20 cellular contexts compared by ENCODE assay signal in the genomic region with DNA sequence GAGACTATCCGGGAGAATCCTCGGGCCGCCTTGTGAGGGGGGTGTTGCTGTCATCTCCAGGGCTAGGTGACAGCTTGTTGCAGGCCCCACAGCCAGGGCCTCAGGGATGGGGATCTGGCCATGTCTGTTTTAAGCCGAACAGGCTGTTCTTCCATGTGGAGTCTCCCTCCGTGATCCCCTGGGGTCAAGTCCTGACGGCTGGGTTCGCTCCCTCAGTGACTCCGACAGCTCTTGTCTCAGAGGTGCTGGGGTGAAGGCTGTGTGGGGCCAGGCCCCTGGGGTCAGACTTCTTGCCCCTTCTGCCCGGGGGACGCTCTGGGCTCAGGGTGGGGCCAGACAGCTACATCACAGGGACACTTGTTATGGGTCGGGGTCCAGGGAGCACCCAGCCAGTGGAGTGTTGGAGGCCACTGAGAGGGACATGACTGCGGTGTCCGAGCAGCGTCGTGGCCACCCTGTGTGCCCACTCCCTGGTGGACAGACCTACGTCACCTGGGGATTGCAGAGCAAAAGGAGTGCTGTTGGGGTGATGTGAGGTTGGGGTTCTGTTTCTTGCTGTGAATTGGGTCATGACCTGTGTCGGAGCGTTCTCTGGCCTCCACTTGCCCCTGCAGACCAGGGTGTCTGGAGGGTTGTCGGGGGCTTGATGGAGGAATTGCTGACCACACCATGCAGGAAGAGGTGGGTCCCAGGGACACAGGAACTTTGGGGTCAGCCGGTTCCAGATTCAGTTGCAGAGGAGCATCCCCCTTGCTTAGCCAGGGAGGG. TPM values are rescaled to one million over a fixed set of nuclear protein-coding genes. Genes with fewer than 3 reads are reported as not detected.
"Had no signal": no experiment of that assay in that cellular context is flagged by ENCODE, and none has a peak within 500 bp of the region (broad histone marks: within the 10 kb centered on the region; RNA-seq: fewer than 3 reads in every experiment).

No MANE protein-coding gene starts in this region.

- H3K4me3 Mint-ChIP-seq: activated CD4-positive, alpha-beta T cell treated with anti-CD3 and anti-CD28 coated beads, Interleukin-2, amount 10 ng/mL, durations not matched to agents 24 days and 14 days; activated CD8-positive, alpha-beta T cell treated with anti-CD3 and anti-CD28 coated beads, Interleukin-2, amount 10 ng/mL, durations not matched to agents 7 days and 5 days; activated naive CD8-positive, alpha-beta T cell treated with anti-CD3 and anti-CD28 coated beads, Interleukin-2, amount 50 U/mL, for 24 hours; activated T-cell treated with anti-CD3 and anti-CD28 coated beads, Interleukin-2, amount 50 U/mL, for 72 hours; natural killer cell treated with Interleukin-12 subunit alpha and Interleukin-12 subunit beta and Interleukin-15 and Interleukin-18, amount 100 ng/mL, for 72 hours; stimulated activated memory B cell treated with anti-CD40 and anti-IgM and Interleukin-4, amounts not matched to agents 10 μg/mL and 1 μg/mL and 100 μg/mL, for 72 hours had no signal

- H3K27me3 Mint-ChIP-seq: activated CD4-positive, alpha-beta T cell treated with anti-CD3 and anti-CD28 coated beads, Interleukin-2, amount 10 ng/mL, durations not matched to agents 24 days and 14 days; activated naive CD8-positive, alpha-beta T cell treated with anti-CD3 and anti-CD28 coated beads, Interleukin-2, amount 50 U/mL, for 24 hours; natural killer cell treated with Interleukin-12 subunit alpha and Interleukin-12 subunit beta and Interleukin-15 and Interleukin-18, amount 100 ng/mL, for 72 hours; stimulated activated memory B cell treated with anti-CD40 and anti-IgM and Interleukin-4, amounts not matched to agents 10 μg/mL and 1 μg/mL and 100 μg/mL, for 72 hours had no signal

- H3K9me3 Mint-ChIP-seq: activated CD4-positive, alpha-beta T cell treated with anti-CD3 and anti-CD28 coated beads, Interleukin-2, amount 10 ng/mL, durations not matched to agents 24 days and 14 days; activated naive CD8-positive, alpha-beta T cell treated with anti-CD3 and anti-CD28 coated beads, Interleukin-2, amount 50 U/mL, for 24 hours; activated T-cell treated with anti-CD3 and anti-CD28 coated beads, Interleukin-2, amount 50 U/mL, for 72 hours; natural killer cell treated with Interleukin-12 subunit alpha and Interleukin-12 subunit beta and Interleukin-15 and Interleukin-18, amount 100 ng/mL, for 72 hours; stimulated activated memory B cell treated with anti-CD40 and anti-IgM and Interleukin-4, amounts not matched to agents 10 μg/mL and 1 μg/mL and 100 μg/mL, for 72 hours had no signal

- H3K4me3 ChIP-seq: left lung, psoas muscle, tibial artery, vagina had no signal

- ATAC-seq: activated CD8-positive, alpha-beta T cell treated with anti-CD3 and anti-CD28 coated beads, Interleukin-2, amount 10 ng/mL, durations not matched to agents 7 days and 5 days; activated naive CD8-positive, alpha-beta T cell treated with anti-CD3 and anti-CD28 coated beads, Interleukin-2, amount 50 U/mL, for 24 hours; activated T-cell treated with anti-CD3 and anti-CD28 coated beads, Interleukin-2, amount 50 U/mL, for 72 hours; esophagus mucosa; left lung; natural killer cell treated with Interleukin-12 subunit alpha and Interleukin-12 subunit beta and Interleukin-15 and Interleukin-18, amount 100 ng/mL, for 72 hours; stimulated activated memory B cell treated with anti-CD40 and anti-IgM and Interleukin-4, amounts not matched to agents 10 μg/mL and 1 μg/mL and 100 μg/mL, for 72 hours had no signal

- H3K9me3 ChIP-seq: left lung, psoas muscle, tibial artery, vagina had no signal

- H3K4me1 ChIP-seq: left lung, psoas muscle, tibial artery, vagina had no signal

- DNase-seq: activated CD4-positive, alpha-beta T cell treated with anti-CD3 and anti-CD28 coated beads, Interleukin-2, amount 10 ng/mL, durations not matched to agents 24 days and 14 days; activated CD4-positive, CD25-positive, alpha-beta regulatory T cell; activated CD8-positive, alpha-beta memory T cell treated with anti-CD3 and anti-CD28 coated beads, Interleukin-2, amount 50 U/mL, for 4 hours; activated CD8-positive, alpha-beta T cell treated with anti-CD3 and anti-CD28 coated beads, Interleukin-2, amount 10 ng/mL, durations not matched to agents 7 days and 5 days; activated gamma-delta T cell treated with Interleukin-2 at 50 U/mL for 16 hours; activated naive CD8-positive, alpha-beta T cell treated with anti-CD3 and anti-CD28 coated beads, Interleukin-2, amount 50 U/mL, for 24 hours; activated T-cell treated with anti-CD3 and anti-CD28 coated beads, Interleukin-2, amount 50 U/mL, for 72 hours; islet precursor cell; mesenchymal stem cell; occipital lobe; psoas muscle; stimulated activated CD4-positive, alpha-beta T cell treated with anti-CD3 and anti-CD28 coated beads, Interleukin-12 subunit alpha, Interleukin-12 subunit beta, amount 100 ng/mL, for 4 hours; stimulated activated CD4-positive, alpha-beta T cell treated with anti-CD3 and anti-CD28 coated beads, Interleukin-2, amount 100 ng/mL, for 24 hours had no signal

- H3K36me3 Mint-ChIP-seq: natural killer cell treated with Interleukin-12 subunit alpha and Interleukin-12 subunit beta and Interleukin-15 and Interleukin-18, amount 100 ng/mL, for 72 hours had no signal

- H3K27me3 ChIP-seq: left lung, tibial artery, vagina had no signal

- H3K27ac Mint-ChIP-seq: activated CD4-positive, alpha-beta T cell treated with anti-CD3 and anti-CD28 coated beads, Interleukin-2, amount 10 ng/mL, durations not matched to agents 24 days and 14 days; activated CD8-positive, alpha-beta T cell treated with anti-CD3 and anti-CD28 coated beads, Interleukin-2, amount 10 ng/mL, durations not matched to agents 7 days and 5 days; activated T-cell treated with anti-CD3 and anti-CD28 coated beads, Interleukin-2, amount 50 U/mL, for 72 hours; natural killer cell treated with Interleukin-12 subunit alpha and Interleukin-12 subunit beta and Interleukin-15 and Interleukin-18, amount 100 ng/mL, for 72 hours had no signal

- H3K4me1 Mint-ChIP-seq: activated CD4-positive, alpha-beta T cell treated with anti-CD3 and anti-CD28 coated beads, Interleukin-2, amount 10 ng/mL, durations not matched to agents 24 days and 14 days; activated naive CD8-positive, alpha-beta T cell treated with anti-CD3 and anti-CD28 coated beads, Interleukin-2, amount 50 U/mL, for 24 hours; stimulated activated memory B cell treated with anti-CD40 and anti-IgM and Interleukin-4, amounts not matched to agents 10 μg/mL and 1 μg/mL and 100 μg/mL, for 72 hours had no signal

- H3K27ac ChIP-seq: left lung, psoas muscle, tibial artery, vagina had no signal

RNA-seq across cellular contexts. Expression of a gene that starts 41.7 kb away (rescaled TPM):
- total RNA-seq: activated CD4-positive, alpha-beta T cell treated with anti-CD3 and anti-CD28 coated beads, Interleukin-2, amount 10 ng/mL, durations not matched to agents 24 days and 14 days; activated CD8-positive, alpha-beta T cell treated with anti-CD3 and anti-CD28 coated beads, Interleukin-2, amount 10 ng/mL, durations not matched to agents 7 days and 5 days; activated T-cell treated with anti-CD3 and anti-CD28 coated beads, Interleukin-2, amount 50 U/mL, for 72 hours; aorta; esophagus mucosa; left lung; natural killer cell treated with Interleukin-12 subunit alpha and Interleukin-12 subunit beta and Interleukin-15 and Interleukin-18, amount 100 ng/mL, for 72 hours; occipital lobe; psoas muscle; vagina had no signal
